4 cellular contexts compared by ENCODE assay signal in the genomic region with DNA sequence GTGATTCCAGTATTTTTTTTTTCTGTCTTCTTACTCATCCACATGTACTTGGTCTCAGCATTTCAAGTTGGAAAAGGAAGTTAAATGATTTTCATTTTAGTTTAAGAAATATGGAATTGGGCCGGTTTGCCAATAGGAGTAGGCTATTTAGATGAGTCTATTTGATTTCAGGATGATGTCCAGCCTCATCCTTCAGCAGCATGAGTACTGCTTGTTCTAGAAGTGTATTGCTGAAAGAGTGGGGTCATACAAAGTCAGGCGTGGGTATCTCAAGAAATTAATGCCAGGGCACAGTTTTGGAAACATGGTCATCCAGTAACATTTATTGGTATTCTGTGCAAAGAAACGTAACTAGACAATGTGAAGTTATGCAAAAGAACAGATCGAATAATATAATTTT. TPM values are rescaled to one million over a fixed set of nuclear protein-coding genes. Genes with fewer than 3 reads are reported as not detected.
"Had no signal": no experiment of that assay in that cellular context is flagged by ENCODE, and none has a peak within 500 bp of the region (broad histone marks: within the 10 kb centered on the region; RNA-seq: fewer than 3 reads in every experiment).

No MANE protein-coding gene starts in this region.

- H3K4me3 ChIP-seq: GM12878 had no signal

- ATAC-seq: GM12878 had no signal

- DNase-seq: GDM1, GF-D8 had no signal

RNA-seq across cellular contexts. Expression of a gene that starts 44.9 kb away (rescaled TPM):
- total RNA-seq: G401, GM12878 had no signal
